ENCODE assay signal across 18 cellular contexts in the genomic region with DNA sequence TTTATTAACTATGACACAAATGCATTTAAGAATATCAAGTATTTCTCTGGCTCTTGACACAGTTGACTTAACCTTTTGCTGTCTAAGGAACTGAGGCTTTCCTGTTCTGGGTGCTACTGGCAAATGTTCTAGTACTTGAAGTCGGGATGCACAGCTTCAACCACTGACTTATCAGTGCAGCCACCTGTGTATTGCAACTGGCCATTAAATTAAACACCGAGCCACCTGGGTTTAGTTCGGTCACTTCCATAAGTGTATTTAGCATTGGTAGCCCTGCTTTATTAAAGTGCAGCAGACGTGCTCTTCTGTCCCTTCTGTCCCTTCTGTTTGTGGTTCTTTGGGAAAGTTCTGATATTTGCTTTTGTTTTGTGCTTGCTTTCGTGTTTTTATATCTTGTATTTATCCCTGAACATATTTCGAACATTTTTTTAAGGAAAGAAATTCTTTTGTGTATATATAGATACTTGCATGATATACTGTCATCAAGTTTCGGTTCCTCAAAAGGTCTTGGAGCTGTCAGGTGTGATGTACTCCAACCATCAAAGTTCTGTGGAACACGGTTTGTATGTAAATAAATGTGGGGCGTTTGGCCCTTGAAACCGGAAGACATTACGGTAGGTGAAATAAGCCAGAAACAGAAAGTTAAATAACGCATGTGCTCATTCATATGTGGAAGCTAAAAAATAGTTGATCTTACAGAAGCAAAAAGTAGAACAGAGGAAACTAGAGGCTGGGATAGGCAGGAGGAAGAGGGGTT.
DNase-seq lines count a peak whose midpoint lies in the region; ATAC-seq and TF ChIP-seq lines count a peak whose summit lies in the region.
"Had no signal": no experiment of that assay in that cellular context is flagged by ENCODE, and none has a peak within 500 bp of the region (broad histone marks: within the 10 kb centered on the region; RNA-seq: fewer than 3 reads in every experiment).

No MANE protein-coding gene starts in this region.

- no peaks in the 10 kb centered on the region for H3K36me3 ChIP-seq in OCI-LY7 (ENCODE audit: insufficient read depth, low read length)
- H3K36me3 ChIP-seq: breast epithelium, heart right ventricle had no signal

- H3K9me2 ChIP-seq in OCI-LY7 (ENCODE audit: insufficient read depth, low read length), result no peaks in the 10 kb centered on the region
- H3K9me2 ChIP-seq: SK-N-SH had no signal

- H3K4me3 ChIP-seq in OCI-LY7 (ENCODE audit: low read depth, low read length, poor library complexity, severe bottlenecking), result peak overlapping the region; percentile 56
- H3K4me3 ChIP-seq: breast epithelium, heart right ventricle had no signal

- intact Hi-C loops in OCI-LY7 (cut with micrococcal nuclease; ENCODE audit: unreplicated experiment), result no loop called here

- H3K4me2 ChIP-seq in OCI-LY7 (ENCODE audit: low read length), result peak overlapping the region; percentile 82
- H3K4me2 ChIP-seq: SK-N-SH had no signal

- H3K79me2 ChIP-seq in OCI-LY7 (ENCODE audit: insufficient read depth, low read depth, low read length), result no peaks in the 10 kb centered on the region

- CTCF ChIA-PET in OCI-LY7 (lab: Charles Lee; ENCODE audit: unreplicated experiment), result no interaction called here

- peak overlapping the region; percentile 77 for H2AFZ ChIP-seq in OCI-LY7 (ENCODE audit: low read length)

- H3K27ac ChIP-seq in OCI-LY7 (ENCODE audit: low read depth, low read length, poor library complexity, severe bottlenecking), result peak overlapping the region; percentile 94
- H3K27ac ChIP-seq: breast epithelium, heart right ventricle had no signal

- no TSS peak for BruUV-seq in OCI-LY7 (replicated peaks; lab: Mats Ljungman, UMichigan)

- no peaks in the 10 kb centered on the region for H4K20me1 ChIP-seq in OCI-LY7 (ENCODE audit: insufficient read depth, low read length)

- POLR2A ChIA-PET in OCI-LY7 (lab: Charles Lee), result interaction anchor here (0.9 to 1.5 kb wide), 2 partner anchors 11 to 17 kb away, joined by 3 read pairs; no protein-coding TSS in a partner anchor

- DNase-seq in OCI-LY7 (ENCODE audit: low spot score) (peak; percentile 91), SK-N-DZ (ENCODE audit: low spot score) (no peak), HPDE6-E6E7 (ENCODE audit: extremely low spot score) (no peak)
- DNase-seq in activated CD8-positive, alpha-beta memory T cell treated with anti-CD3 and anti-CD28 coated beads, Interleukin-2, amount 50 U/mL, for 48 hours, result no peak
- DNase-seq: activated T-cell treated with anti-CD3 and anti-CD28 coated beads, Interleukin-2, amount 50 U/mL, for 4 hours; heart right ventricle; HFFc6; islet precursor cell; mesenchymal stem cell; nephron progenitor cell; SK-N-SH; stimulated activated CD4-positive, alpha-beta T cell treated with anti-CD3 and anti-CD28 coated beads, Interleukin-15, amount 100 ng/mL, for 24 hours; stimulated activated naive CD8-positive, alpha-beta T cell treated with anti-CD3 and anti-CD28 coated beads, Interleukin-15, amount 100 ng/mL, for 72 hours had no signal

- no peak for TF ChIP-seq CTCF in OCI-LY7 (conservative IDR thresholded peaks at IDR 0.05; ENCODE audit: low read length)

- no peaks in the 10 kb centered on the region for H3K9me3 ChIP-seq in OCI-LY7 (ENCODE audit: low read length)
- H3K9me3 ChIP-seq: breast epithelium, SK-N-SH had no signal

- H3K4me1 ChIP-seq in OCI-LY7 (ENCODE audit: insufficient read depth, low read length, poor library complexity, severe bottlenecking), result peaks cover 41% of the 10 kb centered on the region
- H3K4me1 ChIP-seq: breast epithelium, heart right ventricle had no signal

- peak; percentile 57 for ATAC-seq in GM18505 (IDR thresholded peaks at IDR 0.05; ENCODE audit: unreplicated experiment)
- peak; percentile 76 for ATAC-seq in GM21528 (IDR thresholded peaks at IDR 0.05; ENCODE audit: low FRiP score, unreplicated experiment)
- peak; percentile 51 for ATAC-seq in HG03175 (IDR thresholded peaks at IDR 0.05; ENCODE audit: unreplicated experiment)
- ATAC-seq in HG02938 (IDR thresholded peaks at IDR 0.05; ENCODE audit: unreplicated experiment), result no peak
- ATAC-seq: activated T-cell treated with anti-CD3 and anti-CD28 coated beads, Interleukin-2, amount 50 U/mL, for 4 hours; heart right ventricle; stimulated activated naive CD8-positive, alpha-beta T cell treated with anti-CD3 and anti-CD28 coated beads, Interleukin-15, amount 100 ng/mL, for 72 hours had no signal

- TF ChIP-seq POLR2A in GM18505 (IDR thresholded peaks at IDR 0.05; ENCODE audit: borderline replicate concordance, extremely low read depth, insufficient read depth, insufficient read length), result no peak
